1 cellular context compared by ENCODE assay signal in genomic region chr1:208183977-208184901, GRCh38.
A peak's percentile ranks its signal among the peaks of the same experiment; 100 is the strongest.
TF ChIP-seq lines count a peak whose summit lies in the region.

No MANE protein-coding gene starts in this region.

TF ChIP-seq in HEK293, 187 proteins besides CTCF, POLR2A, EP300 and RAD21 (continued from another document):
- no peak for TF ChIP-seq ZBTB44 (tag by site-specific recombination; IDR thresholded peaks at IDR 0.05)
- no peak for TF ChIP-seq ZNF239 (tag by site-specific recombination; IDR thresholded peaks at IDR 0.05)
- peak; percentile 86 for TF ChIP-seq MZF1 (tag by site-specific recombination; IDR thresholded peaks at IDR 0.05; ENCODE audit: borderline replicate concordance)
- TF ChIP-seq INSM2 (tag by site-specific recombination; IDR thresholded peaks at IDR 0.05): peak; percentile 91
- TF ChIP-seq ATF2 (tag by site-specific recombination; IDR thresholded peaks at IDR 0.05; ENCODE audit: low read depth): peak; percentile 63; the same call in 1 of the 2 replicates
- no peak for TF ChIP-seq ZNF830 (tag by site-specific recombination; IDR thresholded peaks at IDR 0.05; ENCODE audit: low read depth)
- no peak for TF ChIP-seq ZNF423 (tag by site-specific recombination; IDR thresholded peaks at IDR 0.05)
- TF ChIP-seq ZNF24 (tag by site-specific recombination; IDR thresholded peaks at IDR 0.05): peak; percentile 96
- TF ChIP-seq ZNF521 (tag by site-specific recombination; IDR thresholded peaks at IDR 0.05): no peak
- peak; percentile 97 for TF ChIP-seq WT1 (tag by site-specific recombination; IDR thresholded peaks at IDR 0.05)
- no peak for TF ChIP-seq PRDM1 (tag by site-specific recombination; IDR thresholded peaks at IDR 0.05)
- no peak for TF ChIP-seq ZNF202 (tag by site-specific recombination; IDR thresholded peaks at IDR 0.05; ENCODE audit: borderline replicate concordance)
- TF ChIP-seq PBX3 (CRISPR knock-in tag; IDR thresholded peaks at IDR 0.05): no peak
- peak; percentile 100 for TF ChIP-seq KLF17 (tag by site-specific recombination; IDR thresholded peaks at IDR 0.05)
- no peak for TF ChIP-seq ELK4 (IDR thresholded peaks at IDR 0.05; ENCODE audit: borderline replicate concordance, low read depth, low read length)
- TF ChIP-seq GLI4 (tag by site-specific recombination; IDR thresholded peaks at IDR 0.05): no peak
- no peak for TF ChIP-seq ZNF670 (tag by site-specific recombination; IDR thresholded peaks at IDR 0.05; ENCODE audit: low read depth)
- TF ChIP-seq ZNF221 (tag by site-specific recombination; IDR thresholded peaks at IDR 0.05; ENCODE audit: borderline replicate concordance): no peak
- TF ChIP-seq SETDB1 (IDR thresholded peaks at IDR 0.05; ENCODE audit: insufficient read length, low read length): no peak
- TF ChIP-seq ZNF610 (tag by site-specific recombination; IDR thresholded peaks at IDR 0.05; ENCODE audit: borderline replicate concordance): no peak
- no peak; the same call in 1 of the 2 replicates for TF ChIP-seq ZBTB10 (tag by site-specific recombination; IDR thresholded peaks at IDR 0.05)
- peak; percentile 28; the same call in 1 of the 2 replicates for TF ChIP-seq MEIS1 (CRISPR knock-in tag; IDR thresholded peaks at IDR 0.05; ENCODE audit: borderline replicate concordance)
